In the genomic region with DNA sequence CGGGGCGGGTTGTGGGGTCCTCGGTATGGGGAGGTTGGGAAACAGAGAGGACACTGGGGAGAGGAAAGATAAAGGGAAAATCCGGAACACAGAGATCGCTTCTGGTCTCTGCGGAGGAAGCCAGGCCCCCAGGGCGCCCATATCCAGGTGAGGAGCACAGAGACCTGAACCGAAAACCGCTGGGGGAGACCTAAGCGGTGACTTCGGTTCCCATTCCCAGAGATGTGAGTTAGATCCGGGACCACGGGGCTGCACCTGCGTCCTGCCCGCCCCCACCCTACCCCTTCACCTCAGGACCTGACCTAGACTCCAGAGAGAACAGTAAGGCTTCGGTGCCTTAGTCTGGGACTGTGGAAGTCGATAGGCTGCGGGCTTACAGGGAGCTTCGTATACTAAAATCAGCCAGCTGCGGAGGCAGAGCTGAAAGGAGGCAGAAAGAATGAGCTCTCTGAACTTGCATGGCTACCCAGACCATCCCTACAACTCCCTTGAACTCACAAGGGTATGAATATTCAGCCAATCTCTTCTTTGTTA, we compare ENCODE assay signal across 8 cellular contexts. TPM values are rescaled to one million over a fixed set of nuclear protein-coding genes. Genes with fewer than 3 reads are reported as not detected.
DNase-seq lines count a peak whose midpoint lies in the region; ATAC-seq and TF ChIP-seq lines count a peak whose summit lies in the region.

No MANE protein-coding gene starts in this region.

- no peaks in the 10 kb centered on the region for H3K9me3 ChIP-seq in CD4-positive, alpha-beta T cell (ENCODE audit: control insufficient read depth, low read length)
- H3K9me3 ChIP-seq in esophagus squamous epithelium (no peaks in the 10 kb centered on the region), neuronal stem cell (replicated peaks in 1 of 2; ENCODE audit: control insufficient read depth in 2 of 2, insufficient read depth in 1 of 2, low read depth in 1 of 2, low read length in 2 of 2) (no peaks in the 10 kb centered on the region)

- H3K9ac ChIP-seq in neuronal stem cell (ENCODE audit: low read depth, low read length, poor library complexity) = peak overlapping the region; percentile 64

- TF ChIP-seq POLR2A in esophagus squamous epithelium (IDR thresholded peaks at IDR 0.05) = no peak

- no peak overlapping the region for H4K8ac ChIP-seq in neuronal stem cell (ENCODE audit: low read depth, low read length)

- peak overlapping the region; percentile 31 for H2BK5ac ChIP-seq in neuronal stem cell (ENCODE audit: low read length)

- peak overlapping the region; percentile 98 for H3K27ac ChIP-seq in CD4-positive, alpha-beta T cell (ENCODE audit: low read depth, low read length)
- peak overlapping the region; percentile 98 to 100 (median 100) for H3K27ac ChIP-seq in esophagus squamous epithelium
- peak overlapping the region; percentile 80 for H3K27ac ChIP-seq in neuronal stem cell (replicated peaks; ENCODE audit: low read length)

- H3K9me3 Mint-ChIP-seq in CD4-positive, alpha-beta T cell = no peaks in the 10 kb centered on the region

- peak overlapping the region; percentile 38 for H2BK15ac ChIP-seq in neuronal stem cell (ENCODE audit: low read length)

- no peaks in the 10 kb centered on the region for H3K27me3 Mint-ChIP-seq in CD4-positive, alpha-beta T cell

- peak in 1 of 10 experiments; percentile 1 for DNase-seq in CD4-positive, alpha-beta T cell
- DNase-seq in esophagus squamous epithelium (lab: John Stamatoyannopoulos, UW) = no peak
- no peak for DNase-seq in neuronal stem cell (ENCODE audit: low spot score)
- DNase-seq in HPDE6-E6E7 (ENCODE audit: extremely low spot score) = no peak

- no peak overlapping the region for H2BK120ac ChIP-seq in neuronal stem cell (ENCODE audit: low read depth, low read length)

- no peaks in the 10 kb centered on the region for H3K79me1 ChIP-seq in neuronal stem cell (ENCODE audit: low read depth, low read length)

- peak overlapping the region; percentile 96 for H3K27ac Mint-ChIP-seq in CD4-positive, alpha-beta T cell

- intact Hi-C loops in CD4-positive, alpha-beta T cell (cut with DNase I, micrococcal nuclease) = loop anchor here (5.0 to 10.0 kb wide), 5 partner anchors 179 to 1161 kb away; a partner anchor contains a TSS
- intact Hi-C loops in esophagus squamous epithelium (cut with DNase I) = no loop called here

- H3K4me1 Mint-ChIP-seq in CD4-positive, alpha-beta T cell (ENCODE audit: low read depth) = peaks cover 60% of the 10 kb centered on the region

- POLR2A ChIA-PET in CD4-positive, alpha-beta T cell (lab: Charles Lee) = interaction anchor here (0.6 to 1.5 kb wide), 7 partner anchors 9 to 542 kb away, joined by 3 to 5 read pairs (median 3); a partner anchor contains a TSS

- H3K18ac ChIP-seq in neuronal stem cell (ENCODE audit: low read length) = peak overlapping the region; percentile 94

- H3K4me3 ChIP-seq in esophagus squamous epithelium = peak overlapping the region; percentile 85 to 100 (median 94)
- H3K4me3 ChIP-seq in neuronal stem cell (ENCODE audit: low read length in 2 of 2) = peak overlapping the region; percentile 80 to 88

- H3K4ac ChIP-seq in neuronal stem cell (ENCODE audit: low read length) = no peak overlapping the region

- TF ChIP-seq CTCF in CD4-positive, alpha-beta T cell (IDR thresholded peaks at IDR 0.05) = no peak
- TF ChIP-seq CTCF in esophagus squamous epithelium (IDR thresholded peaks at IDR 0.05) = no peak

- peak overlapping the region; percentile 100 for H3K4me3 Mint-ChIP-seq in CD4-positive, alpha-beta T cell

- H3K23ac ChIP-seq in neuronal stem cell (ENCODE audit: low read depth, low read length, poor library complexity) = peak overlapping the region; percentile 97

- H2AK5ac ChIP-seq in neuronal stem cell (ENCODE audit: low read depth, low read length) = peak overlapping the region; percentile 11

- H4K91ac ChIP-seq in neuronal stem cell (ENCODE audit: low read depth, low read length, poor library complexity) = no peak overlapping the region

- H3K27me3 ChIP-seq in CD4-positive, alpha-beta T cell (ENCODE audit: control insufficient read depth, insufficient read depth, low read length) = no peaks in the 10 kb centered on the region
- no peaks in the 10 kb centered on the region for H3K27me3 ChIP-seq in esophagus squamous epithelium
- H3K27me3 ChIP-seq in neuronal stem cell (ENCODE audit: control insufficient read depth in 3 of 3, insufficient read depth in 3 of 3, low read depth in 1 of 3, low read length in 3 of 3) = no peaks in the 10 kb centered on the region

- H2BK12ac ChIP-seq in neuronal stem cell (ENCODE audit: low read length) = no peak overlapping the region

- peak overlapping the region; percentile 97 for H2AFZ ChIP-seq in neuronal stem cell (ENCODE audit: low read length)

- H3K36me3 ChIP-seq in esophagus squamous epithelium (no peaks in the 10 kb centered on the region), neuronal stem cell (replicated peaks in 1 of 2; ENCODE audit: control insufficient read depth in 2 of 2, insufficient read depth in 2 of 2, low read length in 2 of 2) (peaks cover 0 to 12% of the 10 kb centered on the region in 2 donors)

- peaks cover 23% of the 10 kb centered on the region for H3K36me3 Mint-ChIP-seq in CD4-positive, alpha-beta T cell (ENCODE audit: low read depth)

- 2% methylated on average over 12 to 18 of the region's 20 CpGs for WGBS in esophagus squamous epithelium, 2 donors
- WGBS in neuronal stem cell (ENCODE audit: extremely low coverage in 2 of 2, insufficient read length in 2 of 2, insufficient replicate concordance in 1 of 2), 2 donors = no CpG with 5 or more reads among the region's 20 CpGs

- CTCF ChIA-PET in CD4-positive, alpha-beta T cell (lab: Charles Lee) = no interaction called here

- H3K14ac ChIP-seq in neuronal stem cell (ENCODE audit: low read length) = no peak overlapping the region

- peaks cover 9 to 55% (median 33%) of the 10 kb centered on the region in 3 donors for H3K4me1 ChIP-seq in esophagus squamous epithelium
- peaks cover 3 to 4% of the 10 kb centered on the region in 2 donors for H3K4me1 ChIP-seq in neuronal stem cell (ENCODE audit: control insufficient read depth in 2 of 2, insufficient read depth in 1 of 2, low read depth in 1 of 2, low read length in 2 of 2)

- peak; percentile 38 for ATAC-seq in CD4-positive, alpha-beta T cell (ENCODE audit: poor library complexity)
- ATAC-seq in GM19324 (IDR thresholded peaks at IDR 0.05; ENCODE audit: low FRiP score, unreplicated experiment) = peak; percentile 4
- ATAC-seq in HG03442 (IDR thresholded peaks at IDR 0.05; ENCODE audit: unreplicated experiment) = peak; percentile 14
- peak; percentile 50 for ATAC-seq in SK-N-SH treated with all-trans-retinoic acid at 6 μM for 48 hours
- no peak for ATAC-seq in GM21381 (IDR thresholded peaks at IDR 0.05; ENCODE audit: unreplicated experiment)

- H3K4me2 ChIP-seq in neuronal stem cell (ENCODE audit: insufficient read depth, low read length, poor library complexity, severe bottlenecking) = peak overlapping the region; percentile 77

TF ChIP-seq in SK-N-SH treated with all-trans-retinoic acid at 6 μM for 48 hours, 23 proteins besides CTCF, POLR2A, EP300 and RAD21 (continues in another document):
- TF ChIP-seq TOX (CRISPR knock-in tag; IDR thresholded peaks at IDR 0.05; ENCODE audit: borderline replicate concordance) = no peak
- no peak for TF ChIP-seq OSR1 (CRISPR knock-in tag; IDR thresholded peaks at IDR 0.05)
- no peak for TF ChIP-seq ZC3H10 (CRISPR knock-in tag; IDR thresholded peaks at IDR 0.05)
- no peak for TF ChIP-seq ZNF70 (CRISPR knock-in tag; IDR thresholded peaks at IDR 0.05)
- TF ChIP-seq, protein P1, sequence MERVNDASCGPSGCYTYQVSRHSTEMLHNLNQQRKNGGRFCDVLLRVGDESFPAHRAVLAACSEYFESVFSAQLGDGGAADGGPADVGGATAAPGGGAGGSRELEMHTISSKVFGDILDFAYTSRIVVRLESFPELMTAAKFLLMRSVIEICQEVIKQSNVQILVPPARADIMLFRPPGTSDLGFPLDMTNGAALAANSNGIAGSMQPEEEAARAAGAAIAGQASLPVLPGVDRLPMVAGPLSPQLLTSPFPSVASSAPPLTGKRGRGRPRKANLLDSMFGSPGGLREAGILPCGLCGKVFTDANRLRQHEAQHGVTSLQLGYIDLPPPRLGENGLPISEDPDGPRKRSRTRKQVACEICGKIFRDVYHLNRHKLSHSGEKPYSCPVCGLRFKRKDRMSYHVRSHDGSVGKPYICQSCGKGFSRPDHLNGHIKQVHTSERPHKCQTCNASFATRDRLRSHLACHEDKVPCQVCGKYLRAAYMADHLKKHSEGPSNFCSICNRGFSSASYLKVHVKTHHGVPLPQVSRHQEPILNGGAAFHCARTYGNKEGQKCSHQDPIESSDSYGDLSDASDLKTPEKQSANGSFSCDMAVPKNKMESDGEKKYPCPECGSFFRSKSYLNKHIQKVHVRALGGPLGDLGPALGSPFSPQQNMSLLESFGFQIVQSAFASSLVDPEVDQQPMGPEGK (CRISPR knock-in tag; IDR thresholded peaks at IDR 0.05; ENCODE audit: borderline replicate concordance) = no peak
- TF ChIP-seq CSDC2 (CRISPR knock-in tag; IDR thresholded peaks at IDR 0.05) = no peak
- TF ChIP-seq ZNF8 (CRISPR knock-in tag; IDR thresholded peaks at IDR 0.05) = no peak
- TF ChIP-seq ZFP3 (CRISPR knock-in tag; IDR thresholded peaks at IDR 0.05) = no peak
- TF ChIP-seq, protein P2, sequence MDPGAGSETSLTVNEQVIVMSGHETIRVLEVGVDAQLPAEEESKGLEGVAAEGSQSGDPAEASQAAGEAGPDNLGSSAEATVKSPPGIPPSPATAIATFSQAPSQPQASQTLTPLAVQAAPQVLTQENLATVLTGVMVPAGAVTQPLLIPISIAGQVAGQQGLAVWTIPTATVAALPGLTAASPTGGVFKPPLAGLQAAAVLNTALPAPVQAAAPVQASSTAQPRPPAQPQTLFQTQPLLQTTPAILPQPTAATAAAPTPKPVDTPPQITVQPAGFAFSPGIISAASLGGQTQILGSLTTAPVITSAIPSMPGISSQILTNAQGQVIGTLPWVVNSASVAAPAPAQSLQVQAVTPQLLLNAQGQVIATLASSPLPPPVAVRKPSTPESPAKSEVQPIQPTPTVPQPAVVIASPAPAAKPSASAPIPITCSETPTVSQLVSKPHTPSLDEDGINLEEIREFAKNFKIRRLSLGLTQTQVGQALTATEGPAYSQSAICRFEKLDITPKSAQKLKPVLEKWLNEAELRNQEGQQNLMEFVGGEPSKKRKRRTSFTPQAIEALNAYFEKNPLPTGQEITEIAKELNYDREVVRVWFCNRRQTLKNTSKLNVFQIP (CRISPR knock-in tag; IDR thresholded peaks at IDR 0.05; ENCODE audit: borderline replicate concordance, low read depth) = no peak
- no peak for TF ChIP-seq ESRRG (CRISPR knock-in tag; IDR thresholded peaks at IDR 0.05)
- TF ChIP-seq BACH2 (CRISPR knock-in tag; IDR thresholded peaks at IDR 0.05; ENCODE audit: borderline replicate concordance) = no peak
- no peak for TF ChIP-seq TCF4 (CRISPR knock-in tag; IDR thresholded peaks at IDR 0.05; ENCODE audit: borderline replicate concordance)
- TF ChIP-seq ZFP30 (CRISPR knock-in tag; IDR thresholded peaks at IDR 0.05) = no peak

RNA-seq across cellular contexts. Expression of a gene that starts 0.5 kb away (rescaled TPM):
- total RNA-seq in CD4-positive, alpha-beta T cell = 10 to 100 TPM; 33.1 to 36.7 TPM
- total RNA-seq in esophagus squamous epithelium = 10 to 100 TPM; 12.2 to 46.0 (median 13.9) TPM
- polyA plus RNA-seq in neuronal stem cell (2013, experiment 1 of 2) = 9.4 TPM
- polyA plus RNA-seq in neuronal stem cell (2013, experiment 2 of 2) = 9.3 TPM

RNA-seq across cellular contexts. Expression of a gene that starts 50.5 kb away (rescaled TPM):
- total RNA-seq in CD4-positive, alpha-beta T cell = not detected
- not detected for total RNA-seq in esophagus squamous epithelium
- polyA plus RNA-seq in neuronal stem cell (2013, experiment 1 of 2) = 0.20 TPM
- 0.22 TPM for polyA plus RNA-seq in neuronal stem cell (2013, experiment 2 of 2)
